Comparison of ENCODE assay signal across 8 cellular contexts in genomic region chrX:48957827-48958634, GRCh38. TPM values are rescaled to one million over a fixed set of nuclear protein-coding genes. Genes with fewer than 3 reads are reported as not detected.
DNase-seq lines count a peak whose midpoint lies in the region; ATAC-seq, FAIRE-seq and TF ChIP-seq lines count a peak whose summit lies in the region.

No MANE protein-coding gene starts in this region.

- H3K27me3 ChIP-seq in BJ (ENCODE audit: control insufficient read depth, insufficient read depth, low read length) (no peaks in the 10 kb centered on the region), layer of hippocampus (ENCODE audit: control insufficient read depth, insufficient read depth, low read length) (no peaks in the 10 kb centered on the region)

- H3K4me3 ChIP-seq in BJ (ENCODE audit: low read depth, low read length) = peak overlapping the region; percentile 73

- DNase-seq in BJ (ENCODE audit: low read depth) (peak; percentile 87), NCI-H524 treated with DMSO at 0.1 percent for 48 hours (lab: John Stamatoyannopoulos, UW) (peak; percentile 89)
- DNase-seq in activated CD4-positive, alpha-beta T cell treated with anti-CD3 and anti-CD28 coated beads for 48 hours = peak; percentile 93
- peak; percentile 74 to 85 (median 78) for DNase-seq in stimulated activated CD4-positive, alpha-beta T cell treated with anti-CD3 and anti-CD28 coated beads, Interleukin-1b, Interleukin-23, amount 100 ng/mL, for 24 hours (ENCODE audit: low read depth in 4 of 4, low spot score in 1 of 4)

- ATAC-seq in GM19324 (IDR thresholded peaks at IDR 0.05; ENCODE audit: low FRiP score, unreplicated experiment) (peak; percentile 88), HG03460 (IDR thresholded peaks at IDR 0.05; ENCODE audit: unreplicated experiment) (peak; percentile 82)

- TF ChIP-seq CTCF in BJ (IDR thresholded peaks at IDR 0.05; ENCODE audit: insufficient read depth, low read depth, low read length) = no peak

- POLR2A ChIA-PET in BJ (lab: Charles Lee) = interaction anchor here (0.6 to 1.4 kb wide), 2 partner anchors 84 to 282 kb away, joined by 4 to 6 read pairs; no protein-coding TSS in a partner anchor

- peak overlapping the region; percentile 99 for H3K27ac ChIP-seq in layer of hippocampus (ENCODE audit: low read depth, low read length)

- FAIRE-seq in colon (lab: Jason Lieb, UNC) = peak; percentile 97

- CTCF ChIA-PET in BJ (lab: Yijun Ruan, JAX) = interaction anchor here (0.5 to 1.2 kb wide), 3 partner anchors 14 to 44 kb away, joined by 3 to 4 read pairs (median 3); partner anchors contain the start of genes GRIPAP1 and KCND1

- peaks cover 7% of the 10 kb centered on the region for H3K36me3 ChIP-seq in BJ (ENCODE audit: control insufficient read depth, insufficient read depth, low read length)

RNA-seq across cellular contexts. Expression of gene OTUD5, which starts 0.6 kb away (rescaled TPM):
- polyA plus RNA-seq in BJ (2011; rRNA removed) = 48.9 and 53.6 TPM in 2 replicates
- polyA minus RNA-seq in BJ (2011; rRNA and poly(A)+ RNA removed) = 32.2 and 40.1 TPM in 2 replicates

RNA-seq across cellular contexts. Expression of gene KCND1, which starts 13.6 kb away (rescaled TPM):
- 0.51 and 0.83 TPM in 2 replicates for polyA plus RNA-seq in BJ (2011; rRNA removed)
- 0.66 and 1.0 TPM in 2 replicates for polyA minus RNA-seq in BJ (2011; rRNA and poly(A)+ RNA removed)

RNA-seq across cellular contexts. Expression of gene PIM2, which starts 39.2 kb away (rescaled TPM):
- 5.6 and 8.0 TPM in 2 replicates for polyA plus RNA-seq in BJ (2011; rRNA removed)
- polyA minus RNA-seq in BJ (2011; rRNA and poly(A)+ RNA removed) = 4.5 and 5.9 TPM in 2 replicates

RNA-seq across cellular contexts. Expression of gene GRIPAP1, which starts 44.0 kb away (rescaled TPM):
- 23.4 and 23.5 TPM in 2 replicates for polyA plus RNA-seq in BJ (2011; rRNA removed)
- 9.6 and 15.1 TPM in 2 replicates for polyA minus RNA-seq in BJ (2011; rRNA and poly(A)+ RNA removed)

RNA-seq across cellular contexts. Expression of gene SLC35A2, which starts 46.6 kb away (rescaled TPM):
- polyA plus RNA-seq in BJ (2011; rRNA removed) = 42.4 and 69.3 TPM in 2 replicates
- polyA minus RNA-seq in BJ (2011; rRNA and poly(A)+ RNA removed) = 33.6 and 71.9 TPM in 2 replicates

Comparison
In these comparisons a context has a peak if more than half of its experiments do, and no peak if none do; other contexts are left out.
1. Peak in every context shown above with its lines: DNase-seq, ATAC-seq, H3K4me3 ChIP-seq and H3K27ac ChIP-seq.